In genomic region chr16:1002399-1003161, GRCh38 we compare ENCODE assay signal across 8 cellular contexts. TPM values are rescaled to one million over a fixed set of nuclear protein-coding genes. Genes with fewer than 3 reads are reported as not detected.
DNase-seq lines count a peak whose midpoint lies in the region; ATAC-seq and TF ChIP-seq lines count a peak whose summit lies in the region.

No MANE protein-coding gene starts in this region.

- H3K4me3 ChIP-seq in AG04450 (ENCODE audit: low read depth, low read length): no peak overlapping the region

- ATAC-seq in GM19035 (IDR thresholded peaks at IDR 0.05; ENCODE audit: unreplicated experiment): no peak

- DNase-seq in AG04450 (ENCODE audit: low read depth, low spot score) (peak; percentile 34), MV-4-11 (lab: John Stamatoyannopoulos, UW) (peak; percentile 46), activated T-cell treated with anti-CD3 and anti-CD28 coated beads for 48 hours (ENCODE audit: low read depth) (peak; percentile 75), fibroblast of the conjunctiva (ENCODE audit: low read depth) (peak; percentile 44), NCI-H1694 (lab: John Stamatoyannopoulos, UW) (no peak), NCI-H524 treated with DMSO at 0.1 percent for 48 hours (lab: John Stamatoyannopoulos, UW) (no peak)
- peak in 2 of 3 donors; percentile 57 to 64 for DNase-seq in stimulated activated CD4-positive, alpha-beta T cell treated with anti-CD3 and anti-CD28 coated beads, TNF-alpha, amount 100 ng/mL, for 1 hour (ENCODE audit: low read depth in 3 of 3, low spot score in 1 of 3)

- H3K27me3 ChIP-seq in AG04450 (ENCODE audit: control insufficient read depth, insufficient read depth, low read length): peaks cover 19% of the 10 kb centered on the region

- TF ChIP-seq CTCF in AG04450 (IDR thresholded peaks at IDR 0.05; ENCODE audit: low read depth, low read length): no peak

- POLR2A ChIA-PET in AG04450 (lab: Yijun Ruan, JAX): no interaction called here

- peaks cover 22% of the 10 kb centered on the region; the same call in 1 of the 2 replicates for H3K9me3 ChIP-seq in AG04450 (ENCODE audit: control insufficient read depth, insufficient read depth, low read length)

- no peak overlapping the region for H3K27ac ChIP-seq in AG04450 (ENCODE audit: low read depth, low read length)

- CTCF ChIA-PET in AG04450 (lab: Charles Lee): no interaction called here

RNA-seq across cellular contexts. Expression of gene SOX8, which starts 21.0 kb away (rescaled TPM):
- 0.04 TPM in 1 of 2 replicates, not detected in the other for polyA plus RNA-seq in AG04450 (2011; rRNA removed)
- polyA minus RNA-seq in AG04450 (2011; rRNA and poly(A)+ RNA removed): not detected in 2 replicates

RNA-seq across cellular contexts. Expression of gene LMF1, which starts 31.8 kb away (rescaled TPM):
- 11.8 and 15.1 TPM in 2 replicates for polyA plus RNA-seq in AG04450 (2011; rRNA removed)
- polyA minus RNA-seq in AG04450 (2011; rRNA and poly(A)+ RNA removed): 20.6 and 29.0 TPM in 2 replicates

Comparison
In these comparisons a context has a peak if more than half of its experiments do, and no peak if none do; other contexts are left out.
1. DNase-seq: peak in AG04450 (single experiment), MV-4-11 (single experiment), activated T-cell treated with anti-CD3 and anti-CD28 coated beads for 48 hours (single experiment), fibroblast of the conjunctiva (single experiment) and stimulated activated CD4-positive, alpha-beta T cell treated with anti-CD3 and anti-CD28 coated beads, TNF-alpha, amount 100 ng/mL, for 1 hour (2 of 3); none in NCI-H1694 (single experiment) and NCI-H524 treated with DMSO at 0.1 percent for 48 hours (single experiment).